ENCODE assay signal across 9 cellular contexts in the genomic region with DNA sequence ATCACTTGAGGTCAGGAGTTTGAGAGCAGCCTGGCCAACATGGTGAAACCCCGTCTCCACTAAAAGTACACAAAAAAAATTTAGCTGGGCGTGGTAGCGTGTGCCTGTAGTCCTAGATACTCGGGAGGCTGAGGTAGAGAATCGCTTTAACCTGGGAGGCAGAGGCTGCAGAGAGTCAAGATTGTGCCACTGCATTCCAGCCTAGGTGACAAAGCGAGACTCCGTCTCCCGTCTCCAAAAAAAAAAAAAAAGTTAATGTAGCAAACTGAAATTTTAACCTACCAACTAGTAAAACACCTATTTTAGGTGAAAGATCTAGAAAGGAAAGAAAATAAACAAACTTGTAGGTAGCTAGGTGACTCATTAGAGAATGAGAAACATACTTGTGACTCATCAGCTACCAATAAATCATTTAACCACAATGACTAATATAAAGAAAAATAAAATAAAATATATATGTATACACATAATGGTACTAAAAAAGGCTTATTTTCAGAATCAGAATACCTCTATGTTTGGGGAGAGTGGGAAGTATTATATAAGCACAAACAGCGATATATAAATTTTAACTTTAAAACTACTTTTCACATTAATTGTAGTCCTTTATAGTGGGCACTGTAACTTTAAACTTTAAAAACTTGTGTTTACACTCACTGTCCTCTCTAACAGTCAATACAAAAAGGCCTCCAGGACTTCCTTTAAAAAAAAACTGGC. TPM values are rescaled to one million over a fixed set of nuclear protein-coding genes. Genes with fewer than 3 reads are reported as not detected.
DNase-seq lines count a peak whose midpoint lies in the region; ATAC-seq, FAIRE-seq and TF ChIP-seq lines count a peak whose summit lies in the region.
"Had no signal": no experiment of that assay in that cellular context is flagged by ENCODE, and none has a peak within 500 bp of the region (broad histone marks: within the 10 kb centered on the region; RNA-seq: fewer than 3 reads in every experiment).

No MANE protein-coding gene starts in this region.

- POLR2A ChIA-PET in activated CD8-positive, alpha-beta T cell treated with anti-CD3 and anti-CD28 coated beads, Interleukin-2, amount 10 ng/mL, durations not matched to agents 7 days and 5 days (lab: Charles Lee) = interaction anchor here (0.6 to 1.0 kb wide), 3 partner anchors 50 to 168 kb away, joined by 3 read pairs; no protein-coding TSS in a partner anchor

- no peak overlapping the region for H3K4me3 Mint-ChIP-seq in activated CD8-positive, alpha-beta T cell treated with anti-CD3 and anti-CD28 coated beads, Interleukin-2, amount 10 ng/mL, durations not matched to agents 7 days and 5 days

- H3K27me3 Mint-ChIP-seq in activated CD8-positive, alpha-beta T cell treated with anti-CD3 and anti-CD28 coated beads, Interleukin-2, amount 10 ng/mL, durations not matched to agents 7 days and 5 days (ENCODE audit: low read depth) = no peaks in the 10 kb centered on the region

- H3K4me1 Mint-ChIP-seq in activated CD8-positive, alpha-beta T cell treated with anti-CD3 and anti-CD28 coated beads, Interleukin-2, amount 10 ng/mL, durations not matched to agents 7 days and 5 days (ENCODE audit: low read depth) = peaks cover 29% of the 10 kb centered on the region

- no peak for TF ChIP-seq CTCF in D721Med (IDR thresholded peaks at IDR 0.05; ENCODE audit: insufficient read depth, missing control alignments)

- CTCF ChIA-PET in activated CD8-positive, alpha-beta T cell treated with anti-CD3 and anti-CD28 coated beads, Interleukin-2, amount 10 ng/mL, durations not matched to agents 7 days and 5 days (lab: Charles Lee) = interaction anchor here (0.7 to 2.1 kb wide), 3 partner anchors 107 to 436 kb away, joined by 3 to 5 read pairs (median 3); no protein-coding TSS in a partner anchor

- peak overlapping the region; percentile 57 for H3K27ac Mint-ChIP-seq in activated CD8-positive, alpha-beta T cell treated with anti-CD3 and anti-CD28 coated beads, Interleukin-2, amount 10 ng/mL, durations not matched to agents 7 days and 5 days

- no peaks in the 10 kb centered on the region for H3K9me3 Mint-ChIP-seq in activated CD8-positive, alpha-beta T cell treated with anti-CD3 and anti-CD28 coated beads, Interleukin-2, amount 10 ng/mL, durations not matched to agents 7 days and 5 days (ENCODE audit: insufficient read depth)

- peaks cover 68% of the 10 kb centered on the region for H3K36me3 Mint-ChIP-seq in activated CD8-positive, alpha-beta T cell treated with anti-CD3 and anti-CD28 coated beads, Interleukin-2, amount 10 ng/mL, durations not matched to agents 7 days and 5 days (ENCODE audit: low read depth)

- intact Hi-C loops in left colon (cut with DNase I, micrococcal nuclease) = no loop called here

- ATAC-seq in HG03432 (IDR thresholded peaks at IDR 0.05; ENCODE audit: unreplicated experiment) = peak; percentile 89
- ATAC-seq in activated CD8-positive, alpha-beta T cell treated with anti-CD3 and anti-CD28 coated beads, Interleukin-2, amount 10 ng/mL, durations not matched to agents 7 days and 5 days = peak; percentile 72
- no peak for ATAC-seq in left colon

- DNase-seq in activated naive CD4-positive, alpha-beta T cell treated with Interleukin-2 at 50 U/mL for 16 hours = peak; percentile 42
- DNase-seq in activated naive CD4-positive, alpha-beta T cell (lab: John Stamatoyannopoulos, UW) = no peak
- no peak for DNase-seq in activated CD8-positive, alpha-beta T cell treated with anti-CD3 and anti-CD28 coated beads, Interleukin-2, amount 10 ng/mL, durations not matched to agents 7 days and 5 days
- DNase-seq in iris pigment epithelial cell (ENCODE audit: low read depth) (peak; percentile 80), D721Med (ENCODE audit: insufficient read length, low spot score) (no peak), left colon (no peak), NCI-H748 (lab: John Stamatoyannopoulos, UW; ENCODE audit: unreplicated experiment) (no peak)
- DNase-seq: DND-41 had no signal

- no peak for FAIRE-seq in D721Med (lab: Jason Lieb, UNC)

RNA-seq across cellular contexts. Expression of gene DARS1, which starts 36.6 kb away (rescaled TPM):
- total RNA-seq in activated CD8-positive, alpha-beta T cell treated with anti-CD3 and anti-CD28 coated beads, Interleukin-2, amount 10 ng/mL, durations not matched to agents 7 days and 5 days = 100 to 1,000 TPM; 139 to 148 TPM
- 10 to 100 TPM; 37.9 to 41.7 TPM for total RNA-seq in left colon

Comparison
In these comparisons a context has a peak if more than half of its experiments do, and no peak if none do; other contexts are left out.
1. DNase-seq: peak in activated naive CD4-positive, alpha-beta T cell treated with Interleukin-2 at 50 U/mL for 16 hours (single experiment) and iris pigment epithelial cell (single experiment); none in activated naive CD4-positive, alpha-beta T cell (0 of 4), activated CD8-positive, alpha-beta T cell treated with anti-CD3 and anti-CD28 coated beads, Interleukin-2, amount 10 ng/mL, durations not matched to agents 7 days and 5 days (single experiment), D721Med (single experiment), left colon (0 of 2) and NCI-H748 (single experiment).